12 cellular contexts compared by ENCODE assay signal in genomic region chr9:136401173-136401922, GRCh38. TPM values are rescaled to one million over a fixed set of nuclear protein-coding genes. Genes with fewer than 3 reads are reported as not detected.
A peak's percentile ranks its signal among the peaks of the same experiment; 100 is the strongest.
DNase-seq lines count a peak whose midpoint lies in the region; ATAC-seq, FAIRE-seq and TF ChIP-seq lines count a peak whose summit lies in the region.
"Had no signal": no experiment of that assay in that cellular context is flagged by ENCODE, and none has a peak within 500 bp of the region (broad histone marks: within the 10 kb centered on the region; RNA-seq: fewer than 3 reads in every experiment).

No MANE protein-coding gene starts in this region.

- H3K4me1 ChIP-seq in Loucy (ENCODE audit: insufficient read depth, low read length, poor library complexity, severe bottlenecking) = peaks cover 47% of the 10 kb centered on the region
- H3K4me1 ChIP-seq in GM12878 (ENCODE audit: control insufficient read depth, insufficient read depth, low read length) = peaks cover 38% of the 10 kb centered on the region
- peaks cover 16 to 30% of the 10 kb centered on the region in 2 experiments for H3K4me1 ChIP-seq in trophoblast cell (ENCODE audit: control insufficient read depth in 1 of 2, insufficient read depth in 2 of 2, low read length in 2 of 2)
- H3K4me1 ChIP-seq in A673 (ENCODE audit: insufficient read depth, low read length, poor library complexity, severe bottlenecking) = peaks cover 9% of the 10 kb centered on the region

- H3K9me2 ChIP-seq in Loucy (replicated peaks; ENCODE audit: low read depth, low read length) = no peaks in the 10 kb centered on the region

- H3K79me2 ChIP-seq in Loucy (ENCODE audit: insufficient read depth, low read length) (peaks cover 30% of the 10 kb centered on the region), GM12878 (ENCODE audit: control insufficient read depth, insufficient read depth, low read length) (peaks cover 28% of the 10 kb centered on the region), trophoblast cell (ENCODE audit: control insufficient read depth, insufficient read depth, low read length, poor library complexity) (peaks cover 9% of the 10 kb centered on the region)

- peaks cover 61% of the 10 kb centered on the region for H3K4me1 Mint-ChIP-seq in activated T-cell treated with anti-CD3 and anti-CD28 coated beads, Interleukin-2, amount 50 U/mL, for 4 hours (ENCODE audit: low read depth)

- H3K9me3 Mint-ChIP-seq in activated T-cell treated with anti-CD3 and anti-CD28 coated beads, Interleukin-2, amount 50 U/mL, for 4 hours = no peaks in the 10 kb centered on the region

- no peak for TF ChIP-seq CTCF in Loucy (conservative IDR thresholded peaks at IDR 0.05; ENCODE audit: low read length)
- TF ChIP-seq CTCF in GM12878 (IDR thresholded peaks at IDR 0.05 in 2 of 3, conservative IDR thresholded peaks at IDR 0.05 in 1 of 3; ENCODE audit: control insufficient read depth in 2 of 3, extremely low read depth in 1 of 3, insufficient read depth in 1 of 3, low read depth in 3 of 3, low read length in 3 of 3) = no peak
- no peak for TF ChIP-seq CTCF in A673 (conservative IDR thresholded peaks at IDR 0.05; ENCODE audit: low read depth, low read length)

- H3K4me2 ChIP-seq in Loucy (ENCODE audit: low read depth, low read length, poor library complexity, severe bottlenecking) (no peak overlapping the region), GM12878 (ENCODE audit: control insufficient read depth, insufficient read depth) (no peak overlapping the region), trophoblast cell (ENCODE audit: low read length) (no peak overlapping the region)

- CTCF ChIA-PET in GM12878 (lab: Yijun Ruan, JAX) (interaction anchor here (0.5 to 2.5 kb wide), 10 partner anchors 8 to 311 kb away, joined by 3 to 21 read pairs (median 4); partner anchors contain the start of genes DNLZ, ENTR1 and PMPCA), A673 (lab: Charles Lee) (interaction anchor here (0.6 to 1.1 kb wide), 2 partner anchors 29 to 582 kb away, joined by 3 read pairs; no protein-coding TSS in a partner anchor)

- peak overlapping the region; percentile 35 for H3K4me3 Mint-ChIP-seq in activated T-cell treated with anti-CD3 and anti-CD28 coated beads, Interleukin-2, amount 50 U/mL, for 4 hours

- SMC1A ChIA-PET in GM12878 (lab: Charles Lee; ENCODE audit: uncharacterized antibody, unreplicated experiment) = interaction anchor here (1.1 kb wide), 1 partner anchor 8 kb away, joined by 4 read pairs; the partner anchor contains the start of gene ENTR1

- RAD21 ChIA-PET in GM12878 (lab: Charles Lee; ENCODE audit: unreplicated experiment) = interaction anchor here (0.6 to 1.7 kb wide), 3 partner anchors 8 to 233 kb away, joined by 3 to 6 read pairs (median 3); partner anchors contain the start of gene DNLZ

- in situ Hi-C loops in GM12878 (cut with MboI) = no loop called here

- ATAC-seq in activated T-cell treated with anti-CD3 and anti-CD28 coated beads, Interleukin-2, amount 50 U/mL, for 4 hours = no peak
- no peak for ATAC-seq in GM12878

- no peak for TF ChIP-seq RAD21 in GM12878 (IDR thresholded peaks at IDR 0.05; ENCODE audit: insufficient read depth, low read depth, low read length)

- H2BK5ac ChIP-seq in trophoblast cell (ENCODE audit: low read depth, low read length, poor library complexity) = no peak overlapping the region

- H3K9me3 ChIP-seq in Loucy (ENCODE audit: insufficient read depth, low read depth, low read length) (no peaks in the 10 kb centered on the region), GM12878 (replicated peaks; ENCODE audit: control insufficient read depth, insufficient read depth, low read length) (no peaks in the 10 kb centered on the region), trophoblast cell (ENCODE audit: insufficient read depth, low read depth, low read length) (no peaks in the 10 kb centered on the region), A673 (ENCODE audit: low read depth, low read length, poor library complexity, severe bottlenecking) (no peaks in the 10 kb centered on the region)
- H3K9me3 ChIP-seq: esophagus muscularis mucosa had no signal

- POLR2A ChIA-PET in GM12878 (lab: Charles Lee) = interaction anchor here (1.1 to 2.4 kb wide), 3 partner anchors 8 to 39 kb away, joined by 3 to 11 read pairs (median 3); partner anchors contain the start of genes ENTR1 and PMPCA
- POLR2A ChIA-PET in A673 (lab: Charles Lee; ENCODE audit: low non-redundant PET) = no interaction called here

- H4K8ac ChIP-seq in trophoblast cell (ENCODE audit: low read depth, low read length) = peak overlapping the region; percentile 20

- peaks cover 19% of the 10 kb centered on the region for H3K36me3 Mint-ChIP-seq in activated T-cell treated with anti-CD3 and anti-CD28 coated beads, Interleukin-2, amount 50 U/mL, for 4 hours (ENCODE audit: insufficient read depth)

- BruUV-seq in GM12878 (replicated peaks; lab: Mats Ljungman, UMichigan) (no TSS peak), A673 (replicated peaks; lab: Mats Ljungman, UMichigan) (no TSS peak)

- DNase-seq in activated T-cell treated with anti-CD3 and anti-CD28 coated beads, Interleukin-2, amount 50 U/mL, for 4 hours = no peak
- DNase-seq in activated T-cell treated with anti-CD3 and anti-CD28 coated beads for 4 hours (no peak), GM12878 (ENCODE audit: low read depth, low spot score) (no peak), trophoblast cell (peak; percentile 75 to 82), GM19238 (ENCODE audit: insufficient read length, low spot score) (no peak), A673 (ENCODE audit: low spot score) (no peak)
- no peak for DNase-seq in stimulated activated naive CD4-positive, alpha-beta T cell treated with Interleukin-2 at 50 U/mL for 16 hours (lab: John Stamatoyannopoulos, UW)
- DNase-seq: EL, hypothalamus, NCI-H1436 had no signal

- H2AFZ ChIP-seq in Loucy (ENCODE audit: low read length) = no peak overlapping the region
- H2AFZ ChIP-seq in GM12878 (ENCODE audit: control insufficient read depth, low read depth, low read length) = no peak overlapping the region
- no peak overlapping the region for H2AFZ ChIP-seq in trophoblast cell (ENCODE audit: insufficient read depth, low read length, poor library complexity)

- FAIRE-seq in GM12878 (lab: Jason Lieb, UNC) = no peak

- peaks cover 5% of the 10 kb centered on the region for H3K79me1 ChIP-seq in trophoblast cell (ENCODE audit: low read length)

- peak; percentile 54; the same call in 1 of the 2 replicates for TF ChIP-seq POLR2A in GM12878 (IDR thresholded peaks at IDR 0.05; ENCODE audit: low read depth, low read length)

- no peak overlapping the region for H3K18ac ChIP-seq in trophoblast cell (ENCODE audit: low read length)

- H3K27me3 ChIP-seq in Loucy (ENCODE audit: insufficient read depth, low read length, poor library complexity, severe bottlenecking) (no peaks in the 10 kb centered on the region), GM12878 (replicated peaks in 1 of 2; ENCODE audit: control insufficient read depth in 2 of 2, insufficient read depth in 2 of 2, low read length in 1 of 2) (no peaks in the 10 kb centered on the region), trophoblast cell (ENCODE audit: insufficient read depth, low read length) (no peaks in the 10 kb centered on the region), A673 (replicated peaks; ENCODE audit: insufficient read depth, low read depth, low read length, poor library complexity) (no peaks in the 10 kb centered on the region)
- H3K27me3 ChIP-seq: esophagus muscularis mucosa had no signal

- H2BK12ac ChIP-seq in trophoblast cell (ENCODE audit: low read length) = peak overlapping the region; percentile 37

- H3K4me3 ChIP-seq in Loucy (ENCODE audit: low read length, poor library complexity, severe bottlenecking) (no peak overlapping the region), GM12878 (no peak overlapping the region), trophoblast cell (ENCODE audit: low read depth, low read length) (no peak overlapping the region), A673 (ENCODE audit: low read depth, low read length, poor library complexity, severe bottlenecking) (no peak overlapping the region)

- no peak overlapping the region for H3K23ac ChIP-seq in trophoblast cell (ENCODE audit: low read length)

- H3F3A ChIP-seq in Loucy (ENCODE audit: low read depth) = 0 out of 2 replicates have a peak, but pooled peaks cover 4% of the 10 kb centered on the region

- no peak overlapping the region for H2BK120ac ChIP-seq in trophoblast cell (ENCODE audit: insufficient read depth, low read length, poor library complexity)

- no peak overlapping the region for H2AK5ac ChIP-seq in trophoblast cell (ENCODE audit: low read length)

- 93% methylated on average over 18 of the region's 18 CpGs for WGBS in GM12878 (ENCODE audit: insufficient coverage, insufficient replicate concordance, low lambda C conversion rate, missing lambda C conversion rate)
- WGBS in trophoblast cell (ENCODE audit: extremely low coverage, insufficient coverage, insufficient read length) = no CpG with 5 or more reads among the region's 18 CpGs

- intact Hi-C loops in GM12878 (cut with micrococcal nuclease; ENCODE audit: unreplicated experiment) = no loop called here
- intact Hi-C loops in A673 (cut with micrococcal nuclease; ENCODE audit: unreplicated experiment) = no loop called here

- no peak overlapping the region for H3K4ac ChIP-seq in trophoblast cell (ENCODE audit: low read depth, low read length)

- H3K27me3 Mint-ChIP-seq in activated T-cell treated with anti-CD3 and anti-CD28 coated beads, Interleukin-2, amount 50 U/mL, for 4 hours (ENCODE audit: low read depth) = no peaks in the 10 kb centered on the region

- H4K12ac ChIP-seq in trophoblast cell (ENCODE audit: low read depth, low read length) = no peak overlapping the region

- H4K91ac ChIP-seq in trophoblast cell (ENCODE audit: low read depth, low read length) = no peak overlapping the region

- no peak overlapping the region for H3K27ac ChIP-seq in GM12878 (ENCODE audit: control insufficient read depth, insufficient read depth)
- H3K27ac ChIP-seq in trophoblast cell (ENCODE audit: low read depth, low read length) = peak overlapping the region; percentile 74
- H3K27ac ChIP-seq in A673 (ENCODE audit: low read depth, low read length, poor library complexity, severe bottlenecking) = no peak overlapping the region

- H3K36me3 ChIP-seq in Loucy (ENCODE audit: insufficient read depth, low read length) (peaks cover 3% of the 10 kb centered on the region; the same call in 1 of the 2 replicates), GM12878 (ENCODE audit: control insufficient read depth in 2 of 2, insufficient read depth in 2 of 2, low read length in 1 of 2) (peaks cover 7 to 19% of the 10 kb centered on the region in 2 experiments; a peak in 3 of 4 replicates), trophoblast cell (ENCODE audit: control insufficient read depth in 1 of 2, insufficient read depth in 2 of 2, low read length in 2 of 2) (peaks cover 45 to 48% of the 10 kb centered on the region in 2 experiments), A673 (ENCODE audit: insufficient read depth, low read length, poor library complexity, severe bottlenecking) (peaks cover 54% of the 10 kb centered on the region)

- peaks cover 21% of the 10 kb centered on the region for H4K20me1 ChIP-seq in Loucy (ENCODE audit: insufficient read depth, low read length, poor library complexity, severe bottlenecking)
- no peaks in the 10 kb centered on the region for H4K20me1 ChIP-seq in GM12878 (ENCODE audit: control insufficient read depth, insufficient read depth)

- peak overlapping the region; percentile 16 for H3K14ac ChIP-seq in trophoblast cell (ENCODE audit: low read length)

- no peak for TF ChIP-seq EP300 in GM12878 (IDR thresholded peaks at IDR 0.05; ENCODE audit: borderline replicate concordance in 1 of 2, control insufficient read depth in 1 of 2, low read depth in 2 of 2, low read length in 2 of 2)

- H3K9ac ChIP-seq in Loucy (ENCODE audit: low read depth, low read length, poor library complexity, severe bottlenecking) (peak overlapping the region; percentile 75), GM12878 (ENCODE audit: control insufficient read depth, insufficient read depth, low read length) (no peak overlapping the region), trophoblast cell (ENCODE audit: low read length) (no peak overlapping the region)

RNA-seq across cellular contexts. Expression of gene SNAPC4, which starts 1.4 kb away (rescaled TPM):
- total RNA-seq in activated T-cell treated with anti-CD3 and anti-CD28 coated beads, Interleukin-2, amount 50 U/mL, for 4 hours = 10 to 100 TPM; 43.7 to 48.0 (median 44.5) TPM
- total RNA-seq in GM12878 (2013; cell fraction: nucleolus; rRNA removed) = 20.6 and 25.5 TPM in 2 replicates
- 7.7 and 8.8 TPM in 2 replicates for total RNA-seq in GM12878 (2014; rRNA removed)
- total RNA-seq in GM12878 (2014; rRNA removed; fragmentation: Illumina TruSeq; extraction: Trizol) = 5.1 and 5.2 TPM in 2 replicates
- 16.4 and 19.8 TPM in 2 replicates for total RNA-seq in GM12878 (2021)
- 3.1 TPM for polyA plus RNA-seq in GM12878 (2011; ENCODE audit: low read depth)
- polyA plus RNA-seq in GM12878 (2011; rRNA removed) = 2.4 and 3.5 TPM in 2 replicates
- 3.4 and 5.5 TPM in 2 replicates for polyA plus RNA-seq in GM12878 (2011; cell fraction: cytosol; rRNA removed)
- polyA plus RNA-seq in GM12878 (2011; cell fraction: nucleus; rRNA removed) = 21.4 and 37.3 TPM in 2 replicates
- polyA plus RNA-seq in GM12878 (2012) = 8.0 and 10.3 TPM in 2 replicates
- 7.1 and 8.7 TPM in 2 replicates for polyA plus RNA-seq in GM12878 (2014; fragmentation: Illumina TruSeq; extraction: Trizol)
- polyA plus RNA-seq in GM12878 (2014; fragmentation: Nextera tagmentation; extraction: Ambion mirVana) = under 1 TPM; 0.42 to 0.43 TPM
- polyA plus RNA-seq in GM12878 (2014; rRNA removed) = 16.9 and 18.1 TPM in 2 replicates
- 1 to 10 TPM; 6.8 to 7.2 TPM for polyA plus RNA-seq in GM12878 (2016; fragmentation: Nextera tagmentation; extraction: Ambion mirVana)
- polyA minus RNA-seq in GM12878 (2011; rRNA and poly(A)+ RNA removed) = 2.6 and 3.9 TPM in 2 replicates
- 2.4 and 2.7 TPM in 2 replicates for polyA minus RNA-seq in GM12878 (2011; cell fraction: cytosol; rRNA and poly(A)+ RNA removed)
- polyA minus RNA-seq in GM12878 (2011; cell fraction: nucleus; rRNA and poly(A)+ RNA removed) = 4.5 and 7.1 TPM in 2 replicates
- 6.8 and 7.2 TPM in 2 replicates for polyA plus RNA-seq in trophoblast cell (2013)
- 22.9 and 24.8 TPM in 2 replicates for total RNA-seq in A673 (2021)

RNA-seq across cellular contexts. Expression of gene ENTR1, which starts 9.1 kb away (rescaled TPM):
- total RNA-seq in activated T-cell treated with anti-CD3 and anti-CD28 coated beads, Interleukin-2, amount 50 U/mL, for 4 hours = 10 to 100 TPM; 52.8 to 65.0 (median 59.9) TPM
- 55.0 and 60.4 TPM in 2 replicates for total RNA-seq in GM12878 (2013; cell fraction: nucleolus; rRNA removed)
- total RNA-seq in GM12878 (2014; rRNA removed) (58.4 and 61.2 TPM in 2 replicates), GM12878 (2014; rRNA removed; fragmentation: Illumina TruSeq; extraction: Trizol) (35.5 and 38.4 TPM in 2 replicates), GM12878 (2021) (75.4 and 81.7 TPM in 2 replicates), A673 (2021) (135 and 146 TPM in 2 replicates)
- polyA plus RNA-seq in GM12878 (2011; ENCODE audit: low read depth) = 17.1 TPM
- polyA plus RNA-seq in GM12878 (2011; rRNA removed) (47.7 and 55.4 TPM in 2 replicates), GM12878 (2014; fragmentation: Illumina TruSeq; extraction: Trizol) (19.0 and 43.7 TPM in 2 replicates), GM12878 (2014; fragmentation: Nextera tagmentation; extraction: Ambion mirVana) (10 to 100 TPM in 1 of 2 experiments, 1 to 10 TPM in 1; 8.2 to 20.4 TPM), GM12878 (2014; rRNA removed) (96.4 and 105 TPM in 2 replicates), GM12878 (2016; fragmentation: Nextera tagmentation; extraction: Ambion mirVana) (10 to 100 TPM; 10.5 to 14.9 TPM)
- 41.9 and 53.8 TPM in 2 replicates for polyA plus RNA-seq in GM12878 (2011; cell fraction: cytosol; rRNA removed)
- 296 and 320 TPM in 2 replicates for polyA plus RNA-seq in GM12878 (2011; cell fraction: nucleus; rRNA removed)
- polyA plus RNA-seq in GM12878 (2012) = 32.2 and 42.4 TPM in 2 replicates
- polyA minus RNA-seq in GM12878 (2011; rRNA and poly(A)+ RNA removed) = 15.0 and 45.6 TPM in 2 replicates
- polyA minus RNA-seq in GM12878 (2011; cell fraction: cytosol; rRNA and poly(A)+ RNA removed) = 24.7 and 29.1 TPM in 2 replicates
- 50.2 and 69.5 TPM in 2 replicates for polyA minus RNA-seq in GM12878 (2011; cell fraction: nucleus; rRNA and poly(A)+ RNA removed)
- polyA plus RNA-seq in trophoblast cell (2013) = 53.0 and 55.7 TPM in 2 replicates

RNA-seq across cellular contexts. Expression of gene PMPCA, which starts 9.1 kb away (rescaled TPM):
- total RNA-seq in activated T-cell treated with anti-CD3 and anti-CD28 coated beads, Interleukin-2, amount 50 U/mL, for 4 hours = 10 to 100 TPM; 85.8 to 95.5 (median 94.7) TPM
- 64.9 and 75.3 TPM in 2 replicates for total RNA-seq in GM12878 (2013; cell fraction: nucleolus; rRNA removed)
- total RNA-seq in GM12878 (2014; rRNA removed) (61.7 and 67.9 TPM in 2 replicates), GM12878 (2014; rRNA removed; fragmentation: Illumina TruSeq; extraction: Trizol) (40.8 and 47.3 TPM in 2 replicates), GM12878 (2021) (85.9 and 89.8 TPM in 2 replicates), A673 (2021) (84.1 and 94.8 TPM in 2 replicates)
- 37.1 TPM for polyA plus RNA-seq in GM12878 (2011; ENCODE audit: low read depth)
- polyA plus RNA-seq in GM12878 (2011; rRNA removed) (80.3 and 82.5 TPM in 2 replicates), GM12878 (2014; fragmentation: Illumina TruSeq; extraction: Trizol) (63.1 and 69.0 TPM in 2 replicates), GM12878 (2014; fragmentation: Nextera tagmentation; extraction: Ambion mirVana) (10 to 100 TPM in 1 of 2 experiments, 1 to 10 TPM in 1; 8.1 to 12.3 TPM), GM12878 (2014; rRNA removed) (90.0 and 93.0 TPM in 2 replicates), GM12878 (2016; fragmentation: Nextera tagmentation; extraction: Ambion mirVana) (100 to 1,000 TPM; 123 to 137 TPM)
- polyA plus RNA-seq in GM12878 (2011; cell fraction: cytosol; rRNA removed) = 70.0 and 94.3 TPM in 2 replicates
- polyA plus RNA-seq in GM12878 (2011; cell fraction: nucleus; rRNA removed) = 268 and 279 TPM in 2 replicates
- 78.5 and 91.3 TPM in 2 replicates for polyA plus RNA-seq in GM12878 (2012)
- polyA minus RNA-seq in GM12878 (2011; rRNA and poly(A)+ RNA removed) = 50.8 and 53.6 TPM in 2 replicates
- polyA minus RNA-seq in GM12878 (2011; cell fraction: cytosol; rRNA and poly(A)+ RNA removed) = 13.8 and 16.0 TPM in 2 replicates
- 46.1 and 51.3 TPM in 2 replicates for polyA minus RNA-seq in GM12878 (2011; cell fraction: nucleus; rRNA and poly(A)+ RNA removed)
- 38.5 and 39.5 TPM in 2 replicates for polyA plus RNA-seq in trophoblast cell (2013)

RNA-seq across cellular contexts. Expression of gene CARD9, which starts 27.9 kb away (rescaled TPM):
- 1 to 10 TPM; 1.4 to 3.4 (median 2.4) TPM for total RNA-seq in activated T-cell treated with anti-CD3 and anti-CD28 coated beads, Interleukin-2, amount 50 U/mL, for 4 hours
- 35.2 and 40.5 TPM in 2 replicates for total RNA-seq in GM12878 (2013; cell fraction: nucleolus; rRNA removed)
- 1.9 and 2.2 TPM in 2 replicates for total RNA-seq in GM12878 (2014; rRNA removed)
- 0.55 and 0.58 TPM in 2 replicates for total RNA-seq in GM12878 (2014; rRNA removed; fragmentation: Illumina TruSeq; extraction: Trizol)
- 2.4 and 2.6 TPM in 2 replicates for total RNA-seq in GM12878 (2021)
- polyA plus RNA-seq in GM12878 (2011; ENCODE audit: low read depth) = 0.59 TPM
- 1.9 and 4.9 TPM in 2 replicates for polyA plus RNA-seq in GM12878 (2011; rRNA removed)
- polyA plus RNA-seq in GM12878 (2011; cell fraction: cytosol; rRNA removed) = 5.3 and 9.1 TPM in 2 replicates
- 80.5 and 97.8 TPM in 2 replicates for polyA plus RNA-seq in GM12878 (2011; cell fraction: nucleus; rRNA removed)
- polyA plus RNA-seq in GM12878 (2012) = 2.7 and 2.9 TPM in 2 replicates
- 0.34 TPM in 1 of 2 replicates, not detected in the other for polyA plus RNA-seq in GM12878 (2014; fragmentation: Illumina TruSeq; extraction: Trizol)
- polyA plus RNA-seq in GM12878 (2014; fragmentation: Nextera tagmentation; extraction: Ambion mirVana) = under 1 TPM in 1 of 2 experiments, not detected in 1; 0.11 TPM
- 1.6 and 2.1 TPM in 2 replicates for polyA plus RNA-seq in GM12878 (2014; rRNA removed)
- 1 to 10 TPM; 1.8 to 2.2 TPM for polyA plus RNA-seq in GM12878 (2016; fragmentation: Nextera tagmentation; extraction: Ambion mirVana)
- 3.6 and 6.7 TPM in 2 replicates for polyA minus RNA-seq in GM12878 (2011; rRNA and poly(A)+ RNA removed)
- polyA minus RNA-seq in GM12878 (2011; cell fraction: cytosol; rRNA and poly(A)+ RNA removed) = 2.4 and 2.8 TPM in 2 replicates
- 10.4 and 18.9 TPM in 2 replicates for polyA minus RNA-seq in GM12878 (2011; cell fraction: nucleus; rRNA and poly(A)+ RNA removed)
- polyA plus RNA-seq in trophoblast cell (2013) = 0.55 and 0.61 TPM in 2 replicates
- 4.8 and 5.4 TPM in 2 replicates for total RNA-seq in A673 (2021)

RNA-seq across cellular contexts. Expression of gene DNLZ, which starts 37.8 kb away (rescaled TPM):
- total RNA-seq in activated T-cell treated with anti-CD3 and anti-CD28 coated beads, Interleukin-2, amount 50 U/mL, for 4 hours = 10 to 100 TPM; 75.5 to 82.7 (median 75.5) TPM
- total RNA-seq in GM12878 (2013; cell fraction: nucleolus; rRNA removed) = 3.0 and 4.6 TPM in 2 replicates
- total RNA-seq in GM12878 (2014; rRNA removed) (18.1 and 29.7 TPM in 2 replicates), GM12878 (2014; rRNA removed; fragmentation: Illumina TruSeq; extraction: Trizol) (4.6 and 4.8 TPM in 2 replicates), GM12878 (2021) (23.5 and 26.1 TPM in 2 replicates), A673 (2021) (32.7 and 37.3 TPM in 2 replicates)
- 3.2 TPM for polyA plus RNA-seq in GM12878 (2011; ENCODE audit: low read depth)
- polyA plus RNA-seq in GM12878 (2011; rRNA removed) (1.2 and 3.8 TPM in 2 replicates), GM12878 (2014; fragmentation: Illumina TruSeq; extraction: Trizol) (0.66 TPM in 1 of 2 replicates, not detected in the other), GM12878 (2014; fragmentation: Nextera tagmentation; extraction: Ambion mirVana) (1 to 10 TPM in 1 of 2 experiments, not detected in 1; 1.5 TPM), GM12878 (2014; rRNA removed) (23.8 and 26.3 TPM in 2 replicates), GM12878 (2016; fragmentation: Nextera tagmentation; extraction: Ambion mirVana) (10 to 100 TPM; 14.7 to 25.8 TPM)
- polyA plus RNA-seq in GM12878 (2011; cell fraction: cytosol; rRNA removed) = 5.9 and 8.6 TPM in 2 replicates
- 6.3 and 9.4 TPM in 2 replicates for polyA plus RNA-seq in GM12878 (2011; cell fraction: nucleus; rRNA removed)
- 7.6 and 11.2 TPM in 2 replicates for polyA plus RNA-seq in GM12878 (2012)
- polyA minus RNA-seq in GM12878 (2011; rRNA and poly(A)+ RNA removed) = 0.29 and 0.82 TPM in 2 replicates
- 1.2 and 3.7 TPM in 2 replicates for polyA minus RNA-seq in GM12878 (2011; cell fraction: cytosol; rRNA and poly(A)+ RNA removed)
- polyA minus RNA-seq in GM12878 (2011; cell fraction: nucleus; rRNA and poly(A)+ RNA removed) = 3.3 and 7.7 TPM in 2 replicates
- 8.7 and 10.1 TPM in 2 replicates for polyA plus RNA-seq in trophoblast cell (2013)

Comparison
In these comparisons a context has a peak if more than half of its experiments do, and no peak if none do; other contexts are left out.
1. DNase-seq: peak in trophoblast cell (2 of 2); none in activated T-cell treated with anti-CD3 and anti-CD28 coated beads, Interleukin-2, amount 50 U/mL, for 4 hours (single experiment), activated T-cell treated with anti-CD3 and anti-CD28 coated beads for 4 hours (single experiment), GM12878 (single experiment), GM19238 (single experiment), stimulated activated naive CD4-positive, alpha-beta T cell treated with Interleukin-2 at 50 U/mL for 16 hours (single experiment) and A673 (single experiment).